ENCODE assay signal across 29 cellular contexts in genomic region chr7:159306012-159306411, GRCh38.
"Had no signal": no experiment of that assay in that cellular context is flagged by ENCODE, and none has a peak within 500 bp of the region (broad histone marks: within the 10 kb centered on the region; RNA-seq: fewer than 3 reads in every experiment).

No MANE protein-coding gene starts in this region.

- H3K9me3 ChIP-seq: colonic mucosa, esophagus muscularis mucosa, esophagus squamous epithelium, gastrocnemius medialis had no signal

- H3K27me3 ChIP-seq: colonic mucosa, esophagus muscularis mucosa, foreskin keratinocyte, gastrocnemius medialis, heart left ventricle had no signal

- H3K4me1 ChIP-seq: colonic mucosa, esophagus muscularis mucosa, esophagus squamous epithelium, foreskin keratinocyte, gastrocnemius medialis, gastroesophageal sphincter, heart left ventricle, heart right ventricle had no signal

- H3K4me1 Mint-ChIP-seq: endodermal cell had no signal

- H3K27ac ChIP-seq: colonic mucosa, coronary artery, dorsolateral prefrontal cortex, epithelial cell of prostate, esophagus muscularis mucosa, esophagus squamous epithelium, foreskin keratinocyte, gastrocnemius medialis, gastroesophageal sphincter, heart left ventricle, heart right ventricle had no signal

- H3K4me3 Mint-ChIP-seq: dendritic cell treated with granulocyte-macrophage colony-stimulating factor and Interleukin-4, amounts not matched to agents 40 ng/mL and 50 ng/mL, for 4 days; effector memory CD8-positive, alpha-beta T cell; endodermal cell had no signal

- FAIRE-seq: colon, endometrium, endothelial cell of umbilical vein, frontal cortex had no signal

- H3K4me3 ChIP-seq: colonic mucosa, coronary artery, dorsolateral prefrontal cortex, esophagus muscularis mucosa, esophagus squamous epithelium, gastrocnemius medialis, gastroesophageal sphincter, heart left ventricle, heart right ventricle had no signal

- H3K9me3 Mint-ChIP-seq: effector memory CD8-positive, alpha-beta T cell had no signal

- H3K36me3 ChIP-seq: colonic mucosa, esophagus muscularis mucosa, esophagus squamous epithelium, gastrocnemius medialis, gastroesophageal sphincter, heart left ventricle, heart right ventricle had no signal

- H3K27ac Mint-ChIP-seq: dendritic cell treated with granulocyte-macrophage colony-stimulating factor and Interleukin-4, amounts not matched to agents 40 ng/mL and 50 ng/mL, for 4 days; effector memory CD8-positive, alpha-beta T cell; endodermal cell had no signal

- ATAC-seq: effector memory CD8-positive, alpha-beta T cell; esophagus mucosa; foreskin keratinocyte; gastrocnemius medialis; gastroesophageal sphincter; heart left ventricle; heart right ventricle had no signal

- H3K27me3 Mint-ChIP-seq: dendritic cell treated with granulocyte-macrophage colony-stimulating factor and Interleukin-4, amounts not matched to agents 40 ng/mL and 50 ng/mL, for 4 days had no signal

- DNase-seq: colonic mucosa; cortex of kidney; dermis blood vessel endothelial cell; dorsolateral prefrontal cortex; effector CD4-positive, alpha-beta T cell; effector CD8-positive, alpha-beta T cell; effector memory CD4-positive, alpha-beta T cell; effector memory CD8-positive, alpha-beta T cell; endodermal cell; erythroblast; esophagus squamous epithelium; foreskin fibroblast; foreskin keratinocyte; foreskin melanocyte; gastrocnemius medialis; glutamatergic neuron; head of caudate nucleus; heart left ventricle; heart right ventricle had no signal
